ENCODE assay signal across 21 cellular contexts in genomic region chr7:29401827-29402226, GRCh38.
"Had no signal": no experiment of that assay in that cellular context is flagged by ENCODE, and none has a peak within 500 bp of the region (broad histone marks: within the 10 kb centered on the region; RNA-seq: fewer than 3 reads in every experiment).

No MANE protein-coding gene starts in this region.

- H3K9me3 Mint-ChIP-seq: activated CD4-positive, alpha-beta T cell treated with anti-CD3 and anti-CD28 coated beads, Interleukin-2, amount 10 ng/mL, durations not matched to agents 7 days and 5 days; activated naive CD4-positive, alpha-beta T cell treated with anti-CD3 and anti-CD28 coated beads, Interleukin-2, amount 10 ng/mL, durations not matched to agents 7 days and 5 days; activated naive CD8-positive, alpha-beta T cell treated with anti-CD3 and anti-CD28 coated beads, Interleukin-2, amount 50 U/mL, for 24 hours; neural crest cell; stimulated activated naive CD8-positive, alpha-beta T cell treated with anti-CD3 and anti-CD28 coated beads, Interleukin-15, Interleukin-2, amounts not matched to agents 100 ng/mL and 50 ng/mL, for 24 hours had no signal

- H3K36me3 Mint-ChIP-seq: activated naive CD4-positive, alpha-beta T cell treated with anti-CD3 and anti-CD28 coated beads, Interleukin-2, amount 10 ng/mL, durations not matched to agents 7 days and 5 days had no signal

- H3K27me3 ChIP-seq: gastrocnemius medialis, heart left ventricle, right atrium auricular region, tibial nerve, uterus had no signal

- H3K36me3 ChIP-seq: gastrocnemius medialis, right atrium auricular region, tibial nerve, uterus had no signal

- H3K4me1 Mint-ChIP-seq: activated naive CD4-positive, alpha-beta T cell treated with anti-CD3 and anti-CD28 coated beads, Interleukin-2, amount 10 ng/mL, durations not matched to agents 7 days and 5 days; activated naive CD8-positive, alpha-beta T cell treated with anti-CD3 and anti-CD28 coated beads, Interleukin-2, amount 50 U/mL, for 24 hours had no signal

- H3K27me3 Mint-ChIP-seq: activated CD4-positive, alpha-beta T cell treated with anti-CD3 and anti-CD28 coated beads, Interleukin-2, amount 10 ng/mL, durations not matched to agents 7 days and 5 days; progenitor cell of endocrine pancreas; stimulated activated naive CD8-positive, alpha-beta T cell treated with anti-CD3 and anti-CD28 coated beads, Interleukin-15, Interleukin-2, amounts not matched to agents 100 ng/mL and 50 ng/mL, for 24 hours had no signal

- H3K27ac Mint-ChIP-seq: activated CD4-positive, alpha-beta T cell treated with anti-CD3 and anti-CD28 coated beads, Interleukin-2, amount 10 ng/mL, durations not matched to agents 7 days and 5 days; activated naive CD4-positive, alpha-beta T cell treated with anti-CD3 and anti-CD28 coated beads, Interleukin-2, amount 10 ng/mL, durations not matched to agents 7 days and 5 days; activated naive CD8-positive, alpha-beta T cell treated with anti-CD3 and anti-CD28 coated beads, Interleukin-2, amount 50 U/mL, for 24 hours; progenitor cell of endocrine pancreas; stimulated activated naive CD8-positive, alpha-beta T cell treated with anti-CD3 and anti-CD28 coated beads, Interleukin-15, Interleukin-2, amounts not matched to agents 100 ng/mL and 50 ng/mL, for 24 hours had no signal

- H3K4me1 ChIP-seq: gastrocnemius medialis, left ventricle myocardium inferior, right atrium auricular region, tibial nerve, uterus had no signal

- ATAC-seq: activated CD4-positive, CD25-positive, alpha-beta regulatory T cell treated with anti-CD3 and anti-CD28 coated beads, Interleukin-2, amount 50 U/mL, for 24 hours; activated naive CD8-positive, alpha-beta T cell treated with anti-CD3 and anti-CD28 coated beads, Interleukin-2, amount 50 U/mL, for 24 hours; esophagus mucosa; gastrocnemius medialis; heart left ventricle had no signal

- H3K27ac ChIP-seq: coronary artery, gastrocnemius medialis, heart left ventricle, left ventricle myocardium inferior, right atrium auricular region, tibial nerve, uterus had no signal

- DNase-seq: activated CD4-positive, alpha-beta T cell treated with anti-CD3 and anti-CD28 coated beads, Interleukin-2, amount 10 ng/mL, durations not matched to agents 7 days and 5 days; activated CD8-positive, alpha-beta memory T cell treated with anti-CD3 and anti-CD28 coated beads, Interleukin-2, amount 50 U/mL, for 4 hours; activated effector memory CD4-positive, alpha-beta T cell treated with Interleukin-2 at 50 U/mL for 16 hours; activated naive CD4-positive, alpha-beta T cell treated with anti-CD3 and anti-CD28 coated beads, Interleukin-2, amount 10 ng/mL, durations not matched to agents 7 days and 5 days; activated naive CD8-positive, alpha-beta T cell treated with anti-CD3 and anti-CD28 coated beads, Interleukin-2, amount 50 U/mL, for 24 hours; activated T-cell treated with anti-CD3 and anti-CD28 coated beads, Interleukin-2, amount 50 U/mL, for 48 hours; anterior cingulate cortex; gastrocnemius medialis; heart left ventricle; left ventricle myocardium inferior; T1000; uterus had no signal

- H3K4me3 ChIP-seq: coronary artery, gastrocnemius medialis, heart left ventricle, left ventricle myocardium inferior, right atrium auricular region, tibial nerve, uterus had no signal

- H3K4me3 Mint-ChIP-seq: activated CD4-positive, alpha-beta T cell treated with anti-CD3 and anti-CD28 coated beads, Interleukin-2, amount 10 ng/mL, durations not matched to agents 7 days and 5 days; activated naive CD4-positive, alpha-beta T cell treated with anti-CD3 and anti-CD28 coated beads, Interleukin-2, amount 10 ng/mL, durations not matched to agents 7 days and 5 days; activated naive CD8-positive, alpha-beta T cell treated with anti-CD3 and anti-CD28 coated beads, Interleukin-2, amount 50 U/mL, for 24 hours; brain; neural crest cell; stimulated activated naive CD8-positive, alpha-beta T cell treated with anti-CD3 and anti-CD28 coated beads, Interleukin-15, Interleukin-2, amounts not matched to agents 100 ng/mL and 50 ng/mL, for 24 hours had no signal
